ENCODE assay signal across 22 cellular contexts in genomic region chr13:23820530-23820929, GRCh38.
DNase-seq lines count a peak whose midpoint lies in the region; ATAC-seq and TF ChIP-seq lines count a peak whose summit lies in the region.
"Had no signal": no experiment of that assay in that cellular context is flagged by ENCODE, and none has a peak within 500 bp of the region (broad histone marks: within the 10 kb centered on the region; RNA-seq: fewer than 3 reads in every experiment).

No MANE protein-coding gene starts in this region.

- no peaks in the 10 kb centered on the region for H3K36me3 ChIP-seq in GM23338 (ENCODE audit: insufficient read depth)
- H3K36me3 ChIP-seq in trophoblast cell (ENCODE audit: control insufficient read depth in 1 of 2, insufficient read depth in 2 of 2, low read length in 2 of 2): peaks cover 0 to 2% of the 10 kb centered on the region in 2 experiments
- H3K36me3 ChIP-seq in sigmoid colon: peaks cover 0 to 10% (median 0%) of the 10 kb centered on the region in 4 donors
- H3K36me3 ChIP-seq: BE2C had no signal

- no peaks in the 10 kb centered on the region for H3K79me2 ChIP-seq in GM23338 (replicated peaks; ENCODE audit: insufficient read depth)
- H3K79me2 ChIP-seq in trophoblast cell (ENCODE audit: control insufficient read depth, insufficient read depth, low read length, poor library complexity): no peaks in the 10 kb centered on the region

- H3K14ac ChIP-seq in trophoblast cell (ENCODE audit: low read length): no peak overlapping the region

- H4K20me1 ChIP-seq in GM23338 (replicated peaks; ENCODE audit: insufficient read depth): no peaks in the 10 kb centered on the region
- H4K20me1 ChIP-seq: BLaER1 had no signal

- peaks cover 9% of the 10 kb centered on the region; the same call in 2 of the 3 replicates for H3K4me1 Mint-ChIP-seq in GM23338

- TF ChIP-seq POLR2A in sigmoid colon (IDR thresholded peaks at IDR 0.05): no peak

- no peaks in the 10 kb centered on the region for H3K79me1 ChIP-seq in trophoblast cell (ENCODE audit: low read length)

- H4K8ac ChIP-seq in trophoblast cell (ENCODE audit: low read depth, low read length): no peak overlapping the region

- peak overlapping the region; percentile 68; the same call in 1 of the 2 replicates for H3K27ac Mint-ChIP-seq in GM23338
- H3K27ac Mint-ChIP-seq: CD4-positive, alpha-beta T cell; CD8-positive, alpha-beta T cell had no signal

- H3K23ac ChIP-seq in trophoblast cell (ENCODE audit: low read length): no peak overlapping the region

- peak; percentile 61 for ATAC-seq in GM23338
- ATAC-seq in GM18511 (IDR thresholded peaks at IDR 0.05; ENCODE audit: unreplicated experiment): no peak
- ATAC-seq: CD8-positive, alpha-beta T cell; GM12878 had no signal

- no peak overlapping the region for H2BK12ac ChIP-seq in trophoblast cell (ENCODE audit: low read length)

- no peak for TF ChIP-seq CTCF in GM23338 (conservative IDR thresholded peaks at IDR 0.05; ENCODE audit: low read depth in 2 of 2)
- TF ChIP-seq CTCF in sigmoid colon (IDR thresholded peaks at IDR 0.05): no peak

- no peak overlapping the region for H3K4me3 Mint-ChIP-seq in GM23338
- H3K4me3 Mint-ChIP-seq: CD4-positive, alpha-beta T cell; CD8-positive, alpha-beta T cell had no signal

- peaks cover under 1% of the 10 kb centered on the region; the same call in 1 of the 3 replicates for H3K36me3 Mint-ChIP-seq in GM23338 (ENCODE audit: low read depth)

- H2BK5ac ChIP-seq in trophoblast cell (ENCODE audit: low read depth, low read length, poor library complexity): no peak overlapping the region

- intact Hi-C loops in sigmoid colon (cut with DNase I): no loop called here

- H2AK5ac ChIP-seq in trophoblast cell (ENCODE audit: low read length): no peak overlapping the region

- H2AFZ ChIP-seq in GM23338: no peak overlapping the region
- no peak overlapping the region for H2AFZ ChIP-seq in trophoblast cell (ENCODE audit: insufficient read depth, low read length, poor library complexity)

- H3F3A ChIP-seq in GM23338 (replicated peaks; ENCODE audit: low read depth): no peaks in the 10 kb centered on the region

- DNase-seq in GM23338 (ENCODE audit: low spot score) (no peak), islet precursor cell (peak; percentile 64), trophoblast cell (peak; percentile 31 to 58), sigmoid colon (no peak), DMS 273 treated with DMSO at 0.1 percent for 48 hours (lab: John Stamatoyannopoulos, UW) (no peak)
- DNase-seq: 8988T; ACHN; BE2C; C1 segment of cervical spinal cord; Caco-2; Calu3; CD4-positive, alpha-beta T cell; CD8-positive, alpha-beta T cell; DMS153; DMS53; DMS79; DND-41; EL; GDM1 had no signal

- H3K27ac ChIP-seq in GM23338 (ENCODE audit: low read depth) (no peak overlapping the region), trophoblast cell (ENCODE audit: low read depth, low read length) (no peak overlapping the region), sigmoid colon (no peak overlapping the region)
- H3K27ac ChIP-seq: BLaER1 had no signal

- no peaks in the 10 kb centered on the region for H3K9me3 Mint-ChIP-seq in GM23338
- H3K9me3 Mint-ChIP-seq: CD4-positive, alpha-beta T cell had no signal

- H3K9me2 ChIP-seq in GM23338 (ENCODE audit: insufficient read depth): no peaks in the 10 kb centered on the region

- peaks cover 1% of the 10 kb centered on the region for H3K9me3 ChIP-seq in trophoblast cell (ENCODE audit: insufficient read depth, low read depth, low read length)
- H3K9me3 ChIP-seq in sigmoid colon: no peaks in the 10 kb centered on the region

- no CpG with 5 or more reads among the region's 3 CpGs for WGBS in trophoblast cell (ENCODE audit: extremely low coverage, insufficient coverage, insufficient read length)
- 87 to 90% methylated on average over 3 of the region's 3 CpGs for WGBS in sigmoid colon, 2 donors

- H3K27me3 ChIP-seq in GM23338 (ENCODE audit: insufficient read depth) (no peaks in the 10 kb centered on the region), trophoblast cell (ENCODE audit: insufficient read depth, low read length) (no peaks in the 10 kb centered on the region), sigmoid colon (no peaks in the 10 kb centered on the region)
- H3K27me3 ChIP-seq: BE2C, BLaER1 had no signal

- H3K4ac ChIP-seq in trophoblast cell (ENCODE audit: low read depth, low read length): no peak overlapping the region

- no peak overlapping the region for H3K18ac ChIP-seq in trophoblast cell (ENCODE audit: low read length)

- H3K9ac ChIP-seq in trophoblast cell (ENCODE audit: low read length): no peak overlapping the region
- H3K9ac ChIP-seq: BLaER1 had no signal

- H4K12ac ChIP-seq in trophoblast cell (ENCODE audit: low read depth, low read length): no peak overlapping the region

- no peak overlapping the region for H3K4me3 ChIP-seq in GM23338
- no peak overlapping the region for H3K4me3 ChIP-seq in trophoblast cell (ENCODE audit: low read depth, low read length)
- no peak overlapping the region for H3K4me3 ChIP-seq in sigmoid colon
- H3K4me3 ChIP-seq: BLaER1, GM12878 had no signal

- TF ChIP-seq EP300 in sigmoid colon (IDR thresholded peaks at IDR 0.05): no peak

- no peak overlapping the region for H3K4me2 ChIP-seq in GM23338
- no peak overlapping the region for H3K4me2 ChIP-seq in trophoblast cell (ENCODE audit: low read length)
- H3K4me2 ChIP-seq: BLaER1 had no signal

- H3K4me1 ChIP-seq in GM23338 (ENCODE audit: insufficient read depth) (peaks cover 2% of the 10 kb centered on the region; the same call in 1 of the 2 replicates), trophoblast cell (ENCODE audit: control insufficient read depth in 1 of 2, insufficient read depth in 2 of 2, low read length in 2 of 2) (peaks cover 0 to 4% of the 10 kb centered on the region in 2 experiments), sigmoid colon (no peaks in the 10 kb centered on the region)
- H3K4me1 ChIP-seq: BE2C, Caco-2 had no signal

- H4K91ac ChIP-seq in trophoblast cell (ENCODE audit: low read depth, low read length): no peak overlapping the region

- H3K27me3 Mint-ChIP-seq in GM23338 (ENCODE audit: insufficient read depth, low read depth, poor library complexity): peaks cover 3% of the 10 kb centered on the region
- H3K27me3 Mint-ChIP-seq: CD4-positive, alpha-beta T cell had no signal

- no peak overlapping the region for H2BK120ac ChIP-seq in trophoblast cell (ENCODE audit: insufficient read depth, low read length, poor library complexity)

TF ChIP-seq in GM23338, 12 proteins besides CTCF, POLR2A, EP300 and RAD21 (continues in another document):
- no peak for TF ChIP-seq EZH2 (IDR thresholded peaks at IDR 0.05; ENCODE audit: low read depth, unreplicated experiment)
- TF ChIP-seq NANOG (IDR thresholded peaks at IDR 0.05; ENCODE audit: borderline replicate concordance): no peak
- TF ChIP-seq POLR2AphosphoS5 (IDR thresholded peaks at IDR 0.05; ENCODE audit: low read depth): no peak
- TF ChIP-seq REST (IDR thresholded peaks at IDR 0.05; ENCODE audit: unreplicated experiment): no peak
- TF ChIP-seq ZNF114 (CRISPR knock-in tag; IDR thresholded peaks at IDR 0.05): no peak

Comparison
In these comparisons a context has a peak if more than half of its experiments do, and no peak if none do; other contexts are left out.
1. DNase-seq: peak in islet precursor cell (single experiment) and trophoblast cell (2 of 2); none in GM23338 (single experiment), sigmoid colon (single experiment) and DMS 273 treated with DMSO at 0.1 percent for 48 hours (single experiment).